ENCODE assay signal across 21 cellular contexts in genomic region chr6:36418558-36418957, GRCh38. TPM values are rescaled to one million over a fixed set of nuclear protein-coding genes. Genes with fewer than 3 reads are reported as not detected.
"Had no signal": no experiment of that assay in that cellular context is flagged by ENCODE, and none has a peak within 500 bp of the region (broad histone marks: within the 10 kb centered on the region; RNA-seq: fewer than 3 reads in every experiment).

No MANE protein-coding gene starts in this region.

- H3K4me1 ChIP-seq: prostate gland had no signal

- DNase-seq: activated CD4-positive, alpha-beta T cell treated with anti-CD3 and anti-CD28 coated beads for 1 hour; activated CD4-positive, alpha-beta T cell treated with anti-CD3 and anti-CD28 coated beads, Interleukin-2, amount 50 U/mL, for 48 hours; activated CD8-positive, alpha-beta memory T cell treated with anti-CD3 and anti-CD28 coated beads, Interleukin-2, amount 10 ng/mL, durations not matched to agents 7 days and 5 days; activated effector memory CD4-positive, alpha-beta T cell treated with anti-CD3 and anti-CD28 coated beads, Interleukin-2, amount 50 U/mL, for 16 hours; activated T-cell treated with anti-CD3 and anti-CD28 coated beads, Interleukin-2, amount 50 U/mL, for 24 hours; amniotic stem cell; body of pancreas; endodermal cell; immature natural killer cell; nucleus accumbens; right lobe of liver; spleen; stimulated activated CD4-positive, alpha-beta T cell treated with anti-CD3 and anti-CD28 coated beads, Interleukin-2, amount 100 ng/mL, for 24 hours; stimulated activated naive B cell treated with anti-CD40 and anti-IgM and Interleukin-4, amounts not matched to agents 10 μg/mL and 1 μg/mL and 100 μg/mL, for 72 hours; substantia nigra; T-helper 17 cell; upper lobe of left lung had no signal

- H3K36me3 ChIP-seq: prostate gland, right lobe of liver, spleen, upper lobe of left lung had no signal

- H3K4me3 ChIP-seq: body of pancreas, prostate gland, right lobe of liver, spleen, upper lobe of left lung had no signal

- H3K27me3 ChIP-seq: body of pancreas, right lobe of liver, spleen, upper lobe of left lung had no signal

- ATAC-seq: activated CD8-positive, alpha-beta memory T cell treated with anti-CD3 and anti-CD28 coated beads, Interleukin-2, amount 10 ng/mL, durations not matched to agents 7 days and 5 days; activated naive CD4-positive, alpha-beta T cell treated with anti-CD3 and anti-CD28 coated beads, Interleukin-2, amount 50 U/mL, for 72 hours; body of pancreas; left lobe of liver; natural killer cell treated with Interleukin-12 subunit alpha and Interleukin-12 subunit beta and Interleukin-15 and Interleukin-18, amount 100 ng/mL, for 72 hours; right lobe of liver; stimulated activated naive B cell treated with anti-CD40 and anti-IgM and Interleukin-4, amounts not matched to agents 10 μg/mL and 1 μg/mL and 100 μg/mL, for 72 hours; T-helper 17 cell had no signal

- H3K27ac ChIP-seq: body of pancreas, prostate gland, right lobe of liver, spleen, upper lobe of left lung had no signal

RNA-seq across cellular contexts. Expression of gene PXT1, which starts 24.1 kb away (rescaled TPM):
- polyA plus RNA-seq: spleen had no signal
